ENCODE assay signal across 15 cellular contexts in the genomic region with DNA sequence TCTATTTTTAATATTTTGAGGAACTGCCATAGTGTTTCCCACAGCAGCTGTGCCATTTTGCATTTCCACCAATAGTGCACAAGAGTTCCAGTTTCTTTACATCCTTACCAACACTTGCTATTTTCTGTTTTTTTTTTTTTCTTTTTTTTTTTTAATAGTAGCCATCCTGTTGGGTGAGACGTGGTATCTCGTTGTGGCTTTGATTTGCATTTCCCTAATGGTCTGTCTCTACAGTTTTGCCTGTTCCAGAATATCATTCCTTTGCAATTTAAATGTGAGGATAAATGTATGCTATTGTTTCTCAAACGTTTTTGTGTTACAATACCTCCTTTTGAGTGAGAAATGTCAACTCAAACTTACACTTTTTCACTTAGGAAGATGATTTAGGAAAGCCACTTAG. TPM values are rescaled to one million over a fixed set of nuclear protein-coding genes. Genes with fewer than 3 reads are reported as not detected.
A peak's percentile ranks its signal among the peaks of the same experiment; 100 is the strongest.
DNase-seq lines count a peak whose midpoint lies in the region; ATAC-seq and TF ChIP-seq lines count a peak whose summit lies in the region.
"Had no signal": no experiment of that assay in that cellular context is flagged by ENCODE, and none has a peak within 500 bp of the region (broad histone marks: within the 10 kb centered on the region; RNA-seq: fewer than 3 reads in every experiment).

No MANE protein-coding gene starts in this region.

- intact Hi-C loops in dorsolateral prefrontal cortex (cut with DNase I), result no loop called here

- no peaks in the 10 kb centered on the region for H3K27me3 ChIP-seq in dorsolateral prefrontal cortex
- H3K27me3 ChIP-seq: BLaER1 had no signal

- H3K27ac ChIP-seq in SK-N-MC (peak overlapping the region; percentile 45; the same call in 1 of the 2 replicates), dorsolateral prefrontal cortex (peak overlapping the region in 47 of 59 donors; percentile 13 to 93 (median 76))
- H3K27ac ChIP-seq: BLaER1, GM23248 had no signal

- ATAC-seq in GM21717 (IDR thresholded peaks at IDR 0.05; ENCODE audit: unreplicated experiment), result no peak
- ATAC-seq: HCT116 had no signal

- no peak for DNase-seq in HEK293T (ENCODE audit: extremely low spot score)
- peak; percentile 19 for DNase-seq in MV-4-11 (lab: John Stamatoyannopoulos, UW)
- no peak for DNase-seq in SK-N-MC (ENCODE audit: low read depth, low spot score)
- no peak for DNase-seq in dorsolateral prefrontal cortex
- DNase-seq in SIG-M5 treated with dmso at 0.1 percent for 504 hours (lab: John Stamatoyannopoulos, UW; ENCODE audit: unreplicated experiment), result no peak
- no peak for DNase-seq in T1000 (lab: John Stamatoyannopoulos, UW)
- DNase-seq: 8988T; AML-193; Caco-2; CD8-positive, alpha-beta memory T cell; GF-D8; GM23248 had no signal

- POLR2A ChIA-PET in HEK293T (lab: Yijun Ruan, JAX), result interaction anchor here (2.3 kb wide), 1 partner anchor 23 kb away, joined by 16 read pairs; the partner anchor contains the start of gene RCN2

- no peaks in the 10 kb centered on the region for H3K9me3 ChIP-seq in SK-N-MC (ENCODE audit: low read depth, low read length)
- H3K9me3 ChIP-seq: BLaER1, Caco-2 had no signal

- CTCF ChIA-PET in HEK293T (lab: Yijun Ruan, JAX), result interaction anchor here (0.6 to 0.7 kb wide), 3 partner anchors 13 to 668 kb away, joined by 3 read pairs; no protein-coding TSS in a partner anchor

- peaks cover 17% of the 10 kb centered on the region for H3K36me3 ChIP-seq in SK-N-MC (ENCODE audit: insufficient read depth, low read length)

- H3K4me3 ChIP-seq in SK-N-MC (0 out of 2 replicates have a peak overlapping the region, but pooled peaks have one; percentile 11), dorsolateral prefrontal cortex (no peak overlapping the region)
- H3K4me3 ChIP-seq: BLaER1, GM23248 had no signal

- no peak for TF ChIP-seq CTCF in dorsolateral prefrontal cortex (IDR thresholded peaks at IDR 0.05 in 54 of 56, conservative IDR thresholded peaks at IDR 0.05 in 2 of 56; ENCODE audit: low read depth in 1 of 56, partially characterized antibody in 56 of 56)

- H3K9ac ChIP-seq in SK-N-MC (ENCODE audit: insufficient read length), result no peak overlapping the region
- H3K9ac ChIP-seq: BLaER1, GM23248 had no signal

TF ChIP-seq in HEK293T, 16 proteins besides CTCF, POLR2A, EP300 and RAD21:
- TF ChIP-seq ZNF384 (IDR thresholded peaks at IDR 0.05) (peak; percentile 57; the same call in 1 of the 2 replicates), L3MBTL2 (conservative IDR thresholded peaks at IDR 0.05) (no peak), FOXM1 (IDR thresholded peaks at IDR 0.05; ENCODE audit: borderline replicate concordance) (no peak), NFRKB (IDR thresholded peaks at IDR 0.05) (no peak), FOXA1 (IDR thresholded peaks at IDR 0.05) (no peak)

RNA-seq across cellular contexts. Expression of gene RCN2, which starts 22.4 kb away (rescaled TPM):
- total RNA-seq in dorsolateral prefrontal cortex, result 10 to 100 TPM; 30.8 to 80.2 (median 58.9) TPM

RNA-seq across cellular contexts. Expression of gene PSTPIP1, which starts 41.0 kb away (rescaled TPM):
- 10 to 100 TPM in 5 of 120 experiments, 1 to 10 TPM in 115; 1.7 to 14.5 (median 5.3) TPM for total RNA-seq in dorsolateral prefrontal cortex
- total RNA-seq: Caco-2, GM23248 had no signal

RNA-seq across cellular contexts. Expression of gene SCAPER, which starts 48.8 kb away (rescaled TPM):
- 100 to 1,000 TPM in 2 of 120 experiments, 10 to 100 TPM in 118; 50.1 to 102 (median 70.1) TPM for total RNA-seq in dorsolateral prefrontal cortex
